ENCODE assay signal across 1 cellular context in the genomic region with DNA sequence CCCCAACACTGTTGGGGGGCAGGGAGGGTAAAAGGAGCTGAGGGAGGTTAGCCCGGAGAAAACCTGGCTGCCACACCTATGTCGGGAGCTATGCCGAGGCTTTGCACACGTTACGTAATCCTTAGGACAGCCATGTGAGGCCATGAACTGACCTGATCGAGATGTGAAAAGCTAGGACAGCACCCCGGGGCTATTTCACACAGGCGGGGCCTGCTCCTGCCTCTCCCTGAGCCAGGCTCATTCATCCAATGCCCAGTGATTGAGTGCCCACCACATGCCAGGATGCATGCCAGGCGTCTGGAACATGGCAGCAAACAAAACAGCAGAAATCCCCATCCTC.
TF ChIP-seq lines count a peak whose summit lies in the region.

No MANE protein-coding gene starts in this region.

TF ChIP-seq in K562, 482 proteins besides CTCF, POLR2A, EP300 and RAD21:
- no peak for TF ChIP-seq ZNF384 (IDR thresholded peaks at IDR 0.05; ENCODE audit: low read depth, low read length)
- TF ChIP-seq, protein P1, sequence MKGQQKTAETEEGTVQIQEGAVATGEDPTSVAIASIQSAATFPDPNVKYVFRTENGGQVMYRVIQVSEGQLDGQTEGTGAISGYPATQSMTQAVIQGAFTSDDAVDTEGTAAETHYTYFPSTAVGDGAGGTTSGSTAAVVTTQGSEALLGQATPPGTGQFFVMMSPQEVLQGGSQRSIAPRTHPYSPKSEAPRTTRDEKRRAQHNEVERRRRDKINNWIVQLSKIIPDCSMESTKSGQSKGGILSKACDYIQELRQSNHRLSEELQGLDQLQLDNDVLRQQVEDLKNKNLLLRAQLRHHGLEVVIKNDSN (CRISPR knock-in tag; IDR thresholded peaks at IDR 0.05) = peak; percentile 53
- TF ChIP-seq, protein P2, sequence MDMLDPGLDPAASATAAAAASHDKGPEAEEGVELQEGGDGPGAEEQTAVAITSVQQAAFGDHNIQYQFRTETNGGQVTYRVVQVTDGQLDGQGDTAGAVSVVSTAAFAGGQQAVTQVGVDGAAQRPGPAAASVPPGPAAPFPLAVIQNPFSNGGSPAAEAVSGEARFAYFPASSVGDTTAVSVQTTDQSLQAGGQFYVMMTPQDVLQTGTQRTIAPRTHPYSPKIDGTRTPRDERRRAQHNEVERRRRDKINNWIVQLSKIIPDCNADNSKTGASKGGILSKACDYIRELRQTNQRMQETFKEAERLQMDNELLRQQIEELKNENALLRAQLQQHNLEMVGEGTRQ (CRISPR knock-in tag; IDR thresholded peaks at IDR 0.05) = peak; percentile 30
- peak; percentile 93 for TF ChIP-seq CEBPB (tag; IDR thresholded peaks at IDR 0.05)
- TF ChIP-seq STAT5B (CRISPR knock-in tag; IDR thresholded peaks at IDR 0.05) = no peak
- no peak; the same call in 1 of the 2 replicates for TF ChIP-seq CEBPG (CRISPR knock-in tag; IDR thresholded peaks at IDR 0.05)
- TF ChIP-seq CEBPG (tag; conservative IDR thresholded peaks at IDR 0.05 in 1 of 2, IDR thresholded peaks at IDR 0.05 in 1 of 2) = peak; percentile 55 to 59; a peak in 3 of 4 replicates
